In genomic region chr2:16674154-16674553, GRCh38 we compare ENCODE assay signal across 5 cellular contexts. TPM values are rescaled to one million over a fixed set of nuclear protein-coding genes. Genes with fewer than 3 reads are reported as not detected.
"Had no signal": no experiment of that assay in that cellular context is flagged by ENCODE, and none has a peak within 500 bp of the region (broad histone marks: within the 10 kb centered on the region; RNA-seq: fewer than 3 reads in every experiment).

No MANE protein-coding gene starts in this region.

- H3K4me2 ChIP-seq: GM23338 had no signal

- H3K27ac Mint-ChIP-seq: GM23338, H9 had no signal

- DNase-seq: H9, HCEC 1CT, IMR-90 had no signal

- H2AFZ ChIP-seq: GM23338 had no signal

- H3K4me3 ChIP-seq: GM23338 had no signal

- H3K4me3 Mint-ChIP-seq: GM23338, H9 had no signal

- H3K4me1 Mint-ChIP-seq: GM23338 had no signal

RNA-seq across cellular contexts. Expression of gene CYRIA, which starts 8.5 kb away (rescaled TPM):
- total RNA-seq: HT-29 had no signal
